ENCODE assay signal across 8 cellular contexts in genomic region chr3:49120096-49120437, GRCh38. TPM values are rescaled to one million over a fixed set of nuclear protein-coding genes. Genes with fewer than 3 reads are reported as not detected.
DNase-seq lines count a peak whose midpoint lies in the region; ATAC-seq and TF ChIP-seq lines count a peak whose summit lies in the region.

No MANE protein-coding gene starts in this region.

- peaks cover 4% of the 10 kb centered on the region for H3K27me3 Mint-ChIP-seq in HFFc6 (ENCODE audit: insufficient read depth)
- no peaks in the 10 kb centered on the region for H3K27me3 Mint-ChIP-seq in activated naive CD8-positive, alpha-beta T cell
- H3K27me3 Mint-ChIP-seq in stimulated activated memory B cell treated with anti-CD40 and anti-IgM and Interleukin-4, amounts not matched to agents 10 μg/mL and 1 μg/mL and 100 μg/mL, for 72 hours, result no peaks in the 10 kb centered on the region

- WGBS in hepatocyte (ENCODE audit: low lambda C conversion rate, missing lambda C conversion rate), result 0% methylated on average over 6 of the region's 9 CpGs

- no peaks in the 10 kb centered on the region for H3K9me2 ChIP-seq in hepatocyte (replicated peaks; ENCODE audit: insufficient read depth)

- H3K4me3 Mint-ChIP-seq in HFFc6, result peak overlapping the region; percentile 93
- H3K4me3 Mint-ChIP-seq in activated naive CD8-positive, alpha-beta T cell, result peak overlapping the region; percentile 90
- peak overlapping the region; percentile 81 for H3K4me3 Mint-ChIP-seq in stimulated activated memory B cell treated with anti-CD40 and anti-IgM and Interleukin-4, amounts not matched to agents 10 μg/mL and 1 μg/mL and 100 μg/mL, for 72 hours

- H2AFZ ChIP-seq in hepatocyte, result peak overlapping the region; percentile 69

- peak overlapping the region; percentile 90 for H3K27ac ChIP-seq in hepatocyte

- peaks cover 20% of the 10 kb centered on the region for H3K79me2 ChIP-seq in hepatocyte

- H3K4me3 ChIP-seq in AG10803 (ENCODE audit: low read length), result peak overlapping the region; percentile 95
- peak overlapping the region; percentile 78 for H3K4me3 ChIP-seq in hepatocyte

- H3K9me3 Mint-ChIP-seq in HFFc6, result no peaks in the 10 kb centered on the region
- no peaks in the 10 kb centered on the region for H3K9me3 Mint-ChIP-seq in activated naive CD8-positive, alpha-beta T cell (ENCODE audit: low read depth)
- H3K9me3 Mint-ChIP-seq in stimulated activated memory B cell treated with anti-CD40 and anti-IgM and Interleukin-4, amounts not matched to agents 10 μg/mL and 1 μg/mL and 100 μg/mL, for 72 hours, result no peaks in the 10 kb centered on the region

- peak overlapping the region; percentile 91 for H3K4me2 ChIP-seq in hepatocyte

- no peak for DNase-seq in AG10803 (ENCODE audit: low read depth)
- no peak for DNase-seq in HFFc6
- DNase-seq in hepatocyte (ENCODE audit: low spot score), result no peak

- peaks cover 13% of the 10 kb centered on the region for H3K4me1 Mint-ChIP-seq in HFFc6 (ENCODE audit: low read depth)
- H3K4me1 Mint-ChIP-seq in activated naive CD8-positive, alpha-beta T cell (ENCODE audit: low read depth), result peaks cover 19% of the 10 kb centered on the region
- H3K4me1 Mint-ChIP-seq in stimulated activated memory B cell treated with anti-CD40 and anti-IgM and Interleukin-4, amounts not matched to agents 10 μg/mL and 1 μg/mL and 100 μg/mL, for 72 hours, result peaks cover 25% of the 10 kb centered on the region

- H4K20me1 ChIP-seq in hepatocyte (ENCODE audit: insufficient read depth, poor library complexity, severe bottlenecking), result no peaks in the 10 kb centered on the region

- H3K36me3 Mint-ChIP-seq in HFFc6 (ENCODE audit: low read depth), result peaks cover 24% of the 10 kb centered on the region
- H3K36me3 Mint-ChIP-seq in activated naive CD8-positive, alpha-beta T cell, result peaks cover 3% of the 10 kb centered on the region
- peaks cover 34% of the 10 kb centered on the region for H3K36me3 Mint-ChIP-seq in stimulated activated memory B cell treated with anti-CD40 and anti-IgM and Interleukin-4, amounts not matched to agents 10 μg/mL and 1 μg/mL and 100 μg/mL, for 72 hours

- no peaks in the 10 kb centered on the region for H3K27me3 ChIP-seq in hepatocyte

- TF ChIP-seq CTCF in AG10803 (conservative IDR thresholded peaks at IDR 0.05; ENCODE audit: low read length), result no peak
- 0 out of 2 replicates have a peak, but pooled peaks have one; percentile 21 for TF ChIP-seq CTCF in HFFc6 (IDR thresholded peaks at IDR 0.05)
- TF ChIP-seq CTCF in hepatocyte (IDR thresholded peaks at IDR 0.05; ENCODE audit: poor library complexity), result no peak

- peak; percentile 3 for ATAC-seq in stimulated activated memory B cell treated with anti-CD40 and anti-IgM and Interleukin-4, amounts not matched to agents 10 μg/mL and 1 μg/mL and 100 μg/mL, for 72 hours
- ATAC-seq in GM21423 (IDR thresholded peaks at IDR 0.05; ENCODE audit: unreplicated experiment), result no peak
- ATAC-seq in HG03521 (IDR thresholded peaks at IDR 0.05; ENCODE audit: unreplicated experiment), result no peak
- ATAC-seq in GM21576 (IDR thresholded peaks at IDR 0.05; ENCODE audit: unreplicated experiment), result no peak

- no peaks in the 10 kb centered on the region for H3K36me3 ChIP-seq in hepatocyte (replicated peaks; ENCODE audit: insufficient read depth, low read depth)

- H3K9me3 ChIP-seq in hepatocyte (ENCODE audit: low read depth), result no peaks in the 10 kb centered on the region

- H3K4me1 ChIP-seq in hepatocyte (ENCODE audit: insufficient read depth), result peaks cover 9% of the 10 kb centered on the region

- H3K27ac Mint-ChIP-seq in HFFc6, result peak overlapping the region; percentile 94
- H3K27ac Mint-ChIP-seq in activated naive CD8-positive, alpha-beta T cell, result peak overlapping the region; percentile 90
- H3K27ac Mint-ChIP-seq in stimulated activated memory B cell treated with anti-CD40 and anti-IgM and Interleukin-4, amounts not matched to agents 10 μg/mL and 1 μg/mL and 100 μg/mL, for 72 hours, result peak overlapping the region; percentile 86

RNA-seq across cellular contexts. Expression of gene USP19, which starts 0.6 kb away (rescaled TPM):
- total RNA-seq in HFFc6 (2021; fragmentation: NEBNext Ultra II Directional; extraction: Animal tissue kit (Norgen Biotek cat#: 25700)), result 10 to 100 TPM; 35.2 to 49.2 (median 42.6) TPM
- total RNA-seq in hepatocyte, result 44.2 and 44.6 TPM in 2 replicates
- 31.4 and 32.7 TPM in 2 replicates for polyA plus RNA-seq in hepatocyte

RNA-seq across cellular contexts. Expression of gene LAMB2, which starts 12.8 kb away (rescaled TPM):
- total RNA-seq in HFFc6 (2021; fragmentation: NEBNext Ultra II Directional; extraction: Animal tissue kit (Norgen Biotek cat#: 25700)), result 100 to 1,000 TPM; 432 to 518 (median 449) TPM
- total RNA-seq in hepatocyte, result 343 and 396 TPM in 2 replicates
- 437 and 474 TPM in 2 replicates for polyA plus RNA-seq in hepatocyte

RNA-seq across cellular contexts. Expression of gene QARS1, which starts 15.5 kb away (rescaled TPM):
- total RNA-seq in HFFc6 (2021; fragmentation: NEBNext Ultra II Directional; extraction: Animal tissue kit (Norgen Biotek cat#: 25700)), result 100 to 1,000 TPM; 183 to 263 (median 237) TPM
- total RNA-seq in hepatocyte, result 206 and 232 TPM in 2 replicates
- polyA plus RNA-seq in hepatocyte, result 104 and 112 TPM in 2 replicates

RNA-seq across cellular contexts. Expression of gene QRICH1, which starts 26.2 kb away (rescaled TPM):
- total RNA-seq in HFFc6 (2021; fragmentation: NEBNext Ultra II Directional; extraction: Animal tissue kit (Norgen Biotek cat#: 25700)), result 100 to 1,000 TPM in 2 of 6 experiments, 10 to 100 TPM in 4; 88.7 to 106 (median 94.6) TPM
- total RNA-seq in hepatocyte, result 57.7 and 79.9 TPM in 2 replicates
- polyA plus RNA-seq in hepatocyte, result 38.2 and 42.6 TPM in 2 replicates

RNA-seq across cellular contexts. Expression of gene CCDC71, which starts 46.1 kb away (rescaled TPM):
- 10 to 100 TPM; 20.0 to 23.7 (median 21.9) TPM for total RNA-seq in HFFc6 (2021; fragmentation: NEBNext Ultra II Directional; extraction: Animal tissue kit (Norgen Biotek cat#: 25700))
- total RNA-seq in hepatocyte, result 36.5 and 40.9 TPM in 2 replicates
- 0.09 and 0.60 TPM in 2 replicates for polyA plus RNA-seq in hepatocyte
